ENCODE assay signal across 17 cellular contexts in the genomic region with DNA sequence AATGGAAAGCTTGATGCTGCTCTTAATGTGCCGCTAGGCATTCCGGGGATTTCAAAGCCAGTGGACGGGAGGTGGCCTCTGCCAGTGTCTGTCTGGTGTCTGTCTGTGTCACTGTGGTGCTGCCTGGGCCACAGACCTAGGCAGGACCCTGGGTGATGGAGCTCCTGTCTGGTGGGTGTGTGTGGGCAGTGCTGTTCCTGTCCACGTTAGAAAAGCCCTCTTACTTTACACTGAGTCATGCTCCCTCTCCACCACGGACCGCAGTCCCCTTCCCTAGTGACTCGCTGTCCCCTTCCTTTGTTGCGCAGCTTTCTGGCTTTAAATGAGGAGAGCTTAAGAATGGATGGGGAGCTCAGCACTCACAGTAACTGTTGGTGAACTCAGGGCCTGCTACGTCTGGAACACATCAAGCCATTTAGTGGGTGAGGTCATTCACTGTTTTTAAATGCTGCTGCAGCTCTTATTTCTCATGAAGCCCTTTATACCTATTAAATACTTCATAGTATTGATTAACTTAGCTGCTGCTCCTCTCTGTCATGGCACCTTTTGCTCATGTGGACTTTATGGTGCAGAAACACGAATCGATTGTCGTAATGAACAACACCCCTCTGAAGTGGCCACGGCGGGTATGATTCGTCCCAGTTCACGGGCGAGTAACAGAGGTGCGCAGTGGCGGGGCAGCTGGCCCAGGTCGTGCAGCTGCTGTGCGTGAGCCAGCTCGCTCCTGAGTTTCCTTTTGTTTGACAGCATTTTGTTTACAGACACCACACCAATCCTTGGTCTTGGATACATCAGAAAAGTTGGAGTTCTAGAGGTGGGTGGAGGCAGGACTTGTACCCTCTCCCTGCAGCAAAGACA.
DNase-seq lines count a peak whose midpoint lies in the region; ATAC-seq and TF ChIP-seq lines count a peak whose summit lies in the region.
"Had no signal": no experiment of that assay in that cellular context is flagged by ENCODE, and none has a peak within 500 bp of the region (broad histone marks: within the 10 kb centered on the region; RNA-seq: fewer than 3 reads in every experiment).

No MANE protein-coding gene starts in this region.

- H3K27ac ChIP-seq in lung (ENCODE audit: low read depth in 1 of 2, low read length in 1 of 2), result no peak overlapping the region
- H3K27ac ChIP-seq in subcutaneous abdominal adipose tissue (ENCODE audit: low read depth, low read length), result peak overlapping the region; percentile 29
- H3K27ac ChIP-seq in prostate gland, result no peak overlapping the region
- H3K27ac ChIP-seq: foreskin keratinocyte, HL-60, neural progenitor cell, VCaP had no signal

- intact Hi-C loops in activated CD4-positive, alpha-beta T cell treated with anti-CD3 and anti-CD28 coated beads, Interleukin-2, amount 10 ng/mL, durations not matched to agents 24 days and 14 days (cut with micrococcal nuclease), result no loop called here
- intact Hi-C loops in prostate gland (cut with DNase I), result loop anchor here (2.0 kb wide), 1 partner anchor 74 kb away; no protein-coding TSS in a partner anchor

- no peak overlapping the region for H3K27ac Mint-ChIP-seq in activated CD4-positive, alpha-beta T cell treated with anti-CD3 and anti-CD28 coated beads, Interleukin-2, amount 10 ng/mL, durations not matched to agents 24 days and 14 days
- H3K27ac Mint-ChIP-seq: neural progenitor cell had no signal

- H3K4me3 Mint-ChIP-seq in activated CD4-positive, alpha-beta T cell treated with anti-CD3 and anti-CD28 coated beads, Interleukin-2, amount 10 ng/mL, durations not matched to agents 24 days and 14 days, result no peak overlapping the region
- H3K4me3 Mint-ChIP-seq: neural progenitor cell had no signal

- WGBS in lung, 2 donors, result 83 to 85% methylated on average over 22 of the region's 22 CpGs
- 74% methylated on average over 22 of the region's 22 CpGs for WGBS in prostate gland

- no peaks in the 10 kb centered on the region for H3K27me3 Mint-ChIP-seq in activated CD4-positive, alpha-beta T cell treated with anti-CD3 and anti-CD28 coated beads, Interleukin-2, amount 10 ng/mL, durations not matched to agents 24 days and 14 days

- H3K4me3 ChIP-seq in lung (no peak overlapping the region), subcutaneous abdominal adipose tissue (ENCODE audit: low read depth in 1 of 5, low read length in 5 of 5) (no peak overlapping the region), prostate gland (no peak overlapping the region)
- H3K4me3 ChIP-seq: neural progenitor cell had no signal

- peaks cover 16% of the 10 kb centered on the region for H3K36me3 Mint-ChIP-seq in activated CD4-positive, alpha-beta T cell treated with anti-CD3 and anti-CD28 coated beads, Interleukin-2, amount 10 ng/mL, durations not matched to agents 24 days and 14 days (ENCODE audit: low read depth)

- peaks cover 8% of the 10 kb centered on the region for H3K9me3 Mint-ChIP-seq in activated CD4-positive, alpha-beta T cell treated with anti-CD3 and anti-CD28 coated beads, Interleukin-2, amount 10 ng/mL, durations not matched to agents 24 days and 14 days

- TF ChIP-seq CTCF in lung (IDR thresholded peaks at IDR 0.05; ENCODE audit: control extremely low read depth, extremely low read depth) (no peak), prostate gland (IDR thresholded peaks at IDR 0.05) (no peak)

- H3K36me3 ChIP-seq in lung (ENCODE audit: control insufficient read depth in 2 of 2, insufficient read depth in 2 of 2, low read length in 2 of 2) (no peaks in the 10 kb centered on the region), subcutaneous abdominal adipose tissue (ENCODE audit: control insufficient read depth in 5 of 5, insufficient read depth in 5 of 5, low read length in 5 of 5) (peaks cover 0 to 3% (median 0%) of the 10 kb centered on the region in 5 donors), prostate gland (no peaks in the 10 kb centered on the region)
- H3K36me3 ChIP-seq: neural progenitor cell had no signal

- ATAC-seq in lung (ENCODE audit: insufficient read depth, low FRiP score), result no peak
- no peak for ATAC-seq in HG03432 (IDR thresholded peaks at IDR 0.05; ENCODE audit: unreplicated experiment)
- ATAC-seq: foreskin keratinocyte had no signal

- H3K27me3 ChIP-seq in lung (ENCODE audit: control insufficient read depth, insufficient read depth) (no peaks in the 10 kb centered on the region), subcutaneous abdominal adipose tissue (ENCODE audit: control insufficient read depth in 5 of 5, insufficient read depth in 4 of 5, low read length in 5 of 5) (no peaks in the 10 kb centered on the region), prostate gland (replicated peaks; ENCODE audit: insufficient read depth) (no peaks in the 10 kb centered on the region)
- H3K27me3 ChIP-seq: foreskin keratinocyte, neural progenitor cell had no signal

- TF ChIP-seq POLR2A in prostate gland (IDR thresholded peaks at IDR 0.05), result no peak

- H3K9ac ChIP-seq in subcutaneous abdominal adipose tissue (ENCODE audit: low read length in 5 of 5), result no peak overlapping the region
- H3K9ac ChIP-seq: neural progenitor cell, SK-N-SH had no signal

- peaks cover 17% of the 10 kb centered on the region for H3K4me1 Mint-ChIP-seq in activated CD4-positive, alpha-beta T cell treated with anti-CD3 and anti-CD28 coated beads, Interleukin-2, amount 10 ng/mL, durations not matched to agents 24 days and 14 days

- H3K9me3 ChIP-seq in lung (ENCODE audit: control insufficient read depth in 2 of 2, insufficient read depth in 1 of 2, low read length in 1 of 2) (peaks cover 0 to 8% of the 10 kb centered on the region in 2 donors), subcutaneous abdominal adipose tissue (ENCODE audit: control insufficient read depth in 5 of 5, low read length in 5 of 5) (peaks cover 0 to 10% (median 9%) of the 10 kb centered on the region in 5 donors), prostate gland (no peaks in the 10 kb centered on the region)

- H3K4me1 ChIP-seq in lung (ENCODE audit: control insufficient read depth in 2 of 2, insufficient read depth in 2 of 2, low read length in 2 of 2), result peaks cover 0 to 6% of the 10 kb centered on the region in 2 donors
- peaks cover 0 to 12% (median 10%) of the 10 kb centered on the region in 5 donors for H3K4me1 ChIP-seq in subcutaneous abdominal adipose tissue (ENCODE audit: control insufficient read depth in 5 of 5, insufficient read depth in 5 of 5, low read length in 5 of 5)
- H3K4me1 ChIP-seq in prostate gland (replicated peaks), result no peaks in the 10 kb centered on the region
- H3K4me1 ChIP-seq: foreskin keratinocyte, neural progenitor cell had no signal

- DNase-seq in activated CD4-positive, alpha-beta T cell treated with anti-CD3 and anti-CD28 coated beads, Interleukin-2, amount 50 U/mL, for 48 hours, result peak; percentile 11 to 18
- DNase-seq in activated CD4-positive, alpha-beta T cell treated with anti-CD3 and anti-CD28 coated beads, Interleukin-2, amount 10 ng/mL, durations not matched to agents 24 days and 14 days, result no peak
- DNase-seq in UCSD-AML1 (lab: John Stamatoyannopoulos, UW; ENCODE audit: unreplicated experiment), result peak; percentile 43
- DNase-seq in lung (ENCODE audit: low spot score), result peak; percentile 26
- no peak for DNase-seq in DMS79 (lab: John Stamatoyannopoulos, UW)
- no peak for DNase-seq in prostate gland (ENCODE audit: low spot score)
- DNase-seq: Calu3; foreskin keratinocyte; NCI-H1436; NCI-H446; SK-N-SH; stimulated activated naive CD4-positive, alpha-beta T cell treated with Interleukin-2 at 50 U/mL for 16 hours had no signal

Comparison
In these comparisons a context has a peak if more than half of its experiments do, and no peak if none do; other contexts are left out.
1. DNase-seq: peak in activated CD4-positive, alpha-beta T cell treated with anti-CD3 and anti-CD28 coated beads, Interleukin-2, amount 50 U/mL, for 48 hours (2 of 2), UCSD-AML1 (single experiment) and lung (single experiment); none in activated CD4-positive, alpha-beta T cell treated with anti-CD3 and anti-CD28 coated beads, Interleukin-2, amount 10 ng/mL, durations not matched to agents 24 days and 14 days (single experiment), DMS79 (single experiment) and prostate gland (single experiment).